ENCODE assay signal across 12 cellular contexts in genomic region chr9:89464991-89465390, GRCh38. TPM values are rescaled to one million over a fixed set of nuclear protein-coding genes. Genes with fewer than 3 reads are reported as not detected.
DNase-seq lines count a peak whose midpoint lies in the region; ATAC-seq and TF ChIP-seq lines count a peak whose summit lies in the region.
"Had no signal": no experiment of that assay in that cellular context is flagged by ENCODE, and none has a peak within 500 bp of the region (broad histone marks: within the 10 kb centered on the region; RNA-seq: fewer than 3 reads in every experiment).

No MANE protein-coding gene starts in this region.

- POLR2A ChIA-PET in activated CD4-positive, alpha-beta T cell treated with anti-CD3 and anti-CD28 coated beads, Interleukin-2, amount 10 ng/mL, durations not matched to agents 7 days and 5 days (lab: Charles Lee) = interaction anchor here (1.5 kb wide), 1 partner anchor 13 kb away, joined by 3 read pairs; no protein-coding TSS in a partner anchor
- POLR2A ChIA-PET in RWPE1 (lab: Yijun Ruan, JAX; ENCODE audit: low non-redundant PET) = interaction anchor here (0.5 kb wide), 1 partner anchor 17 kb away, joined by 3 read pairs; no protein-coding TSS in a partner anchor

- H3K36me3 Mint-ChIP-seq in activated CD4-positive, alpha-beta T cell treated with anti-CD3 and anti-CD28 coated beads, Interleukin-2, amount 10 ng/mL, durations not matched to agents 7 days and 5 days (ENCODE audit: low read depth) = peaks cover 89% of the 10 kb centered on the region
- peaks cover 6% of the 10 kb centered on the region for H3K36me3 Mint-ChIP-seq in T-helper 17 cell (ENCODE audit: low read depth)

- no peaks in the 10 kb centered on the region for H3K27me3 Mint-ChIP-seq in activated CD4-positive, alpha-beta T cell treated with anti-CD3 and anti-CD28 coated beads, Interleukin-2, amount 10 ng/mL, durations not matched to agents 7 days and 5 days
- no peaks in the 10 kb centered on the region for H3K27me3 Mint-ChIP-seq in T-helper 17 cell

- no peak for DNase-seq in activated CD4-positive, alpha-beta T cell treated with anti-CD3 and anti-CD28 coated beads, Interleukin-2, amount 10 ng/mL, durations not matched to agents 7 days and 5 days
- DNase-seq in activated CD4-positive, alpha-beta T cell treated with anti-CD3 and anti-CD28 coated beads, Interleukin-2, amount 50 U/mL, for 1 hour = no peak
- DNase-seq in T-helper 17 cell = no peak
- DNase-seq in glomerular visceral epithelial cell (ENCODE audit: extremely low spot score) = peak; percentile 25
- no peak for DNase-seq in substantia nigra (lab: John Stamatoyannopoulos, UW)
- DNase-seq in C1 segment of cervical spinal cord (lab: John Stamatoyannopoulos, UW) = no peak
- no peak for DNase-seq in RWPE1 (ENCODE audit: low spot score)
- DNase-seq: amygdala, DMS79 treated with DMSO at 0.1 percent for 48 hours, NCI-H524 treated with DMSO at 0.1 percent for 48 hours had no signal

- H3K9me3 Mint-ChIP-seq in activated CD4-positive, alpha-beta T cell treated with anti-CD3 and anti-CD28 coated beads, Interleukin-2, amount 10 ng/mL, durations not matched to agents 7 days and 5 days = no peaks in the 10 kb centered on the region

- H3K4me3 Mint-ChIP-seq in activated CD4-positive, alpha-beta T cell treated with anti-CD3 and anti-CD28 coated beads, Interleukin-2, amount 10 ng/mL, durations not matched to agents 7 days and 5 days = peak overlapping the region; percentile 78
- peak overlapping the region; percentile 88 for H3K4me3 Mint-ChIP-seq in T-helper 17 cell

- no peak for ATAC-seq in T-helper 17 cell
- no peak for ATAC-seq in GM19397 (IDR thresholded peaks at IDR 0.05; ENCODE audit: unreplicated experiment)

- peaks cover 96% of the 10 kb centered on the region for H3K4me1 Mint-ChIP-seq in activated CD4-positive, alpha-beta T cell treated with anti-CD3 and anti-CD28 coated beads, Interleukin-2, amount 10 ng/mL, durations not matched to agents 7 days and 5 days
- peaks cover 93% of the 10 kb centered on the region for H3K4me1 Mint-ChIP-seq in T-helper 17 cell

- peak overlapping the region; percentile 94 for H3K27ac Mint-ChIP-seq in activated CD4-positive, alpha-beta T cell treated with anti-CD3 and anti-CD28 coated beads, Interleukin-2, amount 10 ng/mL, durations not matched to agents 7 days and 5 days
- H3K27ac Mint-ChIP-seq in T-helper 17 cell = peak overlapping the region; percentile 99

- H3K9me3 ChIP-seq in T-helper 17 cell (ENCODE audit: control insufficient read depth, low read length, poor library complexity, severe bottlenecking) = no peaks in the 10 kb centered on the region

- H3K27ac ChIP-seq in substantia nigra (ENCODE audit: low read depth, low read length, poor library complexity, severe bottlenecking) (peak overlapping the region; percentile 71), RWPE1 (no peak overlapping the region)
- H3K27ac ChIP-seq: parathyroid adenoma had no signal

- no peak for TF ChIP-seq CTCF in RWPE1 (conservative IDR thresholded peaks at IDR 0.05; ENCODE audit: low read depth)

- CTCF ChIA-PET in activated CD4-positive, alpha-beta T cell treated with anti-CD3 and anti-CD28 coated beads, Interleukin-2, amount 10 ng/mL, durations not matched to agents 7 days and 5 days (lab: Charles Lee) = interaction anchor here (0.9 to 1.1 kb wide), 4 partner anchors 25 to 84 kb away, joined by 3 read pairs; no protein-coding TSS in a partner anchor
- CTCF ChIA-PET in RWPE1 (lab: Yijun Ruan, JAX) = no interaction called here

RNA-seq across cellular contexts. Expression of gene SEMA4D, which starts 32.9 kb away (rescaled TPM):
- total RNA-seq in activated CD4-positive, alpha-beta T cell treated with anti-CD3 and anti-CD28 coated beads, Interleukin-2, amount 10 ng/mL, durations not matched to agents 7 days and 5 days = 100 to 1,000 TPM; 334 to 336 TPM
- total RNA-seq in T-helper 17 cell = 100 to 1,000 TPM; 250 to 312 TPM
